ENCODE assay signal across 2 cellular contexts in the genomic region with DNA sequence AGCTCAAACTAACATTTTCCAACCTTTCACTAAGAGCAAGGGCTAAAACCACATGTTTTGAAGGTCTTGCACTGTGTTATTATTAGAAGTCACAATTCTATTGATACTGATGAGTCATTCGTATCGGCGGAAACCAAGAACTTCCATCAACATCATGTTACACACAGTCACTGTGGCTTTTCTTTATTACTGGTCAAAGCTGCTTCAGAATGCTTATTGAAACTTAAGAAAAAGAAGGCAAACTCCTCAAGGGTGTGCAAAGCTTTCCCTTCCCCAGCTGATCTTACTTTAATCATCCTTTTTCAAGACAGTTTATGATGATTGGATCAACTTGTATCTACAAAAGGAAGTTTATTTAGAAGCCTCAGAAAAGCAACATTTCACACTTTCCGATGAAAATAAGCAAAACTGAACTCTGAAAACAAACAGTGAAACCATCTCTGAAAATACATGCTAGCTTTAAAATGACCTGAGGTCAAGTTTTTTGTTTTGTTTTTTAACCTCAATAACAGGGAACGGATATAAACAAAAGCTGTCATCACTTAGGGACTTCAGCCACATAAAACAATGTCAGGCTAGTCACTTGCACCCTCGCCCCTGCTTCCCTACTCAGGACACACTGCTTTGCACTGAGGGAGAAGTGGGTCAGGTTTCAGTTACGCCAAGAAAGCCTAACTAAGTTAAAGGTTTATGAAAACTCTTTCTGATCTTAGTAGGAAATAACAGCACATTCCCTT.
TF ChIP-seq lines count a peak whose summit lies in the region.

No MANE protein-coding gene starts in this region.

TF ChIP-seq in GM23338, 12 proteins besides CTCF, POLR2A, EP300 and RAD21 (continues in another document):
- no peak for TF ChIP-seq EZH2 (IDR thresholded peaks at IDR 0.05; ENCODE audit: low read depth, unreplicated experiment)
- TF ChIP-seq, protein P1, sequence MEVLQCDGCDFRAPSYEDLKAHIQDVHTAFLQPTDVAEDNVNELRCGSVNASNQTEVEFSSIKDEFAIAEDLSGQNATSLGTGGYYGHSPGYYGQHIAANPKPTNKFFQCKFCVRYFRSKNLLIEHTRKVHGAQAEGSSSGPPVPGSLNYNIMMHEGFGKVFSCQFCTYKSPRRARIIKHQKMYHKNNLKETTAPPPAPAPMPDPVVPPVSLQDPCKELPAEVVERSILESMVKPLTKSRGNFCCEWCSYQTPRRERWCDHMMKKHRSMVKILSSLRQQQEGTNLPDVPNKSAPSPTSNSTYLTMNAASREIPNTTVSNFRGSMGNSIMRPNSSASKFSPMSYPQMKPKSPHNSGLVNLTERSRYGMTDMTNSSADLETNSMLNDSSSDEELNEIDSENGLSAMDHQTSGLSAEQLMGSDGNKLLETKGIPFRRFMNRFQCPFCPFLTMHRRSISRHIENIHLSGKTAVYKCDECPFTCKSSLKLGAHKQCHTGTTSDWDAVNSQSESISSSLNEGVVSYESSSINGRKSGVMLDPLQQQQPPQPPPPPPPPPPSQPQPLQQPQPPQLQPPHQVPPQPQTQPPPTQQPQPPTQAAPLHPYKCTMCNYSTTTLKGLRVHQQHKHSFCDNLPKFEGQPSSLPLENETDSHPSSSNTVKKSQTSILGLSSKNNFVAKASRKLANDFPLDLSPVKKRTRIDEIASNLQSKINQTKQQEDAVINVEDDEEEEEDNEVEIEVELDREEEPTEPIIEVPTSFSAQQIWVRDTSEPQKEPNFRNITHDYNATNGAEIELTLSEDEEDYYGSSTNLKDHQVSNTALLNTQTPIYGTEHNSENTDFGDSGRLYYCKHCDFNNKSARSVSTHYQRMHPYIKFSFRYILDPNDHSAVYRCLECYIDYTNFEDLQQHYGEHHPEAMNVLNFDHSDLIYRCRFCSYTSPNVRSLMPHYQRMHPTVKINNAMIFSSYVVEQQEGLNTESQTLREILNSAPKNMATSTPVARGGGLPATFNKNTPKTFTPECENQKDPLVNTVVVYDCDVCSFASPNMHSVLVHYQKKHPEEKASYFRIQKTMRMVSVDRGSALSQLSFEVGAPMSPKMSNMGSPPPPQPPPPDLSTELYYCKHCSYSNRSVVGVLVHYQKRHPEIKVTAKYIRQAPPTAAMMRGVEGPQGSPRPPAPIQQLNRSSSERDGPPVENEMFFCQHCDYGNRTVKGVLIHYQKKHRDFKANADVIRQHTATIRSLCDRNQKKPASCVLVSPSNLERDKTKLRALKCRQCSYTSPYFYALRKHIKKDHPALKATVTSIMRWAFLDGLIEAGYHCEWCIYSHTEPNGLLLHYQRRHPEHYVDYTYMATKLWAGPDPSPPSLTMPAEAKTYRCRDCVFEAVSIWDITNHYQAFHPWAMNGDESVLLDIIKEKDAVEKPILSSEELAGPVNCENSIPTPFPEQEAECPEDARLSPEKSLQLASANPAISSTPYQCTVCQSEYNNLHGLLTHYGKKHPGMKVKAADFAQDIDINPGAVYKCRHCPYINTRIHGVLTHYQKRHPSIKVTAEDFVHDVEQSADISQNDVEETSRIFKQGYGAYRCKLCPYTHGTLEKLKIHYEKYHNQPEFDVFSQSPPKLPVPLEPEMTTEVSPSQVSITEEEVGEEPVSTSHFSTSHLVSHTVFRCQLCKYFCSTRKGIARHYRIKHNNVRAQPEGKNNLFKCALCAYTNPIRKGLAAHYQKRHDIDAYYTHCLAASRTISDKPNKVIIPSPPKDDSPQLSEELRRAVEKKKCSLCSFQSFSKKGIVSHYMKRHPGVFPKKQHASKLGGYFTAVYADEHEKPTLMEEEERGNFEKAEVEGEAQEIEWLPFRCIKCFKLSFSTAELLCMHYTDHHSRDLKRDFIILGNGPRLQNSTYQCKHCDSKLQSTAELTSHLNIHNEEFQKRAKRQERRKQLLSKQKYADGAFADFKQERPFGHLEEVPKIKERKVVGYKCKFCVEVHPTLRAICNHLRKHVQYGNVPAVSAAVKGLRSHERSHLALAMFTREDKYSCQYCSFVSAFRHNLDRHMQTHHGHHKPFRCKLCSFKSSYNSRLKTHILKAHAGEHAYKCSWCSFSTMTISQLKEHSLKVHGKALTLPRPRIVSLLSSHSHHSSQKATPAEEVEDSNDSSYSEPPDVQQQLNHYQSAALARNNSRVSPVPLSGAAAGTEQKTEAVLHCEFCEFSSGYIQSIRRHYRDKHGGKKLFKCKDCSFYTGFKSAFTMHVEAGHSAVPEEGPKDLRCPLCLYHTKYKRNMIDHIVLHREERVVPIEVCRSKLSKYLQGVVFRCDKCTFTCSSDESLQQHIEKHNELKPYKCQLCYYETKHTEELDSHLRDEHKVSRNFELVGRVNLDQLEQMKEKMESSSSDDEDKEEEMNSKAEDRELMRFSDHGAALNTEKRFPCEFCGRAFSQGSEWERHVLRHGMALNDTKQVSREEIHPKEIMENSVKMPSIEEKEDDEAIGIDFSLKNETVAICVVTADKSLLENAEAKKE (CRISPR knock-in tag; IDR thresholded peaks at IDR 0.05): no peak
- no peak for TF ChIP-seq JUNB (IDR thresholded peaks at IDR 0.05; ENCODE audit: unreplicated experiment)
- TF ChIP-seq, protein P2, sequence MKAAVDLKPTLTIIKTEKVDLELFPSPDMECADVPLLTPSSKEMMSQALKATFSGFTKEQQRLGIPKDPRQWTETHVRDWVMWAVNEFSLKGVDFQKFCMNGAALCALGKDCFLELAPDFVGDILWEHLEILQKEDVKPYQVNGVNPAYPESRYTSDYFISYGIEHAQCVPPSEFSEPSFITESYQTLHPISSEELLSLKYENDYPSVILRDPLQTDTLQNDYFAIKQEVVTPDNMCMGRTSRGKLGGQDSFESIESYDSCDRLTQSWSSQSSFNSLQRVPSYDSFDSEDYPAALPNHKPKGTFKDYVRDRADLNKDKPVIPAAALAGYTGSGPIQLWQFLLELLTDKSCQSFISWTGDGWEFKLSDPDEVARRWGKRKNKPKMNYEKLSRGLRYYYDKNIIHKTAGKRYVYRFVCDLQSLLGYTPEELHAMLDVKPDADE (IDR thresholded peaks at IDR 0.05): no peak
- TF ChIP-seq STAT1 (IDR thresholded peaks at IDR 0.05; ENCODE audit: unreplicated experiment): no peak
- no peak for TF ChIP-seq ZNF114 (CRISPR knock-in tag; IDR thresholded peaks at IDR 0.05)
- no peak for TF ChIP-seq EZH2phosphoT487 (IDR thresholded peaks at IDR 0.05; ENCODE audit: unreplicated experiment)
- TF ChIP-seq NANOG (IDR thresholded peaks at IDR 0.05; ENCODE audit: borderline replicate concordance): no peak
- TF ChIP-seq CREB1 (CRISPR knock-in tag; IDR thresholded peaks at IDR 0.05; ENCODE audit: low read depth): no peak
- TF ChIP-seq POLR2AphosphoS5 (IDR thresholded peaks at IDR 0.05; ENCODE audit: low read depth): no peak

TF ChIP-seq in GM12878, 131 proteins besides CTCF, POLR2A, EP300 and RAD21 (continues in another document):
- TF ChIP-seq HDGF (IDR thresholded peaks at IDR 0.05) (no peak), KDM1A (IDR thresholded peaks at IDR 0.05; ENCODE audit: borderline replicate concordance) (no peak), HDAC6 (IDR thresholded peaks at IDR 0.05; ENCODE audit: unreplicated experiment) (no peak), SPI1 (IDR thresholded peaks at IDR 0.05; ENCODE audit: borderline replicate concordance, insufficient read depth, low read depth, low read length) (no peak), MTA3 (IDR thresholded peaks at IDR 0.05; ENCODE audit: borderline replicate concordance, low read length) (peak; percentile 97), ESRRA (IDR thresholded peaks at IDR 0.05; ENCODE audit: low read length) (no peak), PML (IDR thresholded peaks at IDR 0.05; ENCODE audit: low read length) (peak; percentile 48; the same call in 1 of the 2 replicates), ASH2L (IDR thresholded peaks at IDR 0.05; ENCODE audit: borderline replicate concordance, low read depth) (peak; percentile 98), POU2F2 (IDR thresholded peaks at IDR 0.05; ENCODE audit: borderline replicate concordance, low read depth, low read length) (peak; percentile 55; the same call in 1 of the 3 replicates), IRF4 (IDR thresholded peaks at IDR 0.05; ENCODE audit: low read depth, low read length) (peak; percentile 72), YBX1 (IDR thresholded peaks at IDR 0.05) (no peak), MXI1 (IDR thresholded peaks at IDR 0.05; ENCODE audit: low read depth, low read length) (peak; percentile 30; the same call in 1 of the 2 replicates), FOXK2 (IDR thresholded peaks at IDR 0.05) (no peak), ZZZ3 (IDR thresholded peaks at IDR 0.05; ENCODE audit: control insufficient read depth, insufficient read length, low read depth) (no peak), ZNF622 (IDR thresholded peaks at IDR 0.05) (no peak), CHD1 (IDR thresholded peaks at IDR 0.05; ENCODE audit: low read depth, low read length) (no peak), ZBED1 (IDR thresholded peaks at IDR 0.05; ENCODE audit: borderline replicate concordance) (peak; percentile 93; the same call in 1 of the 2 replicates), FOS (IDR thresholded peaks at IDR 0.05; ENCODE audit: borderline replicate concordance, extremely low read depth, insufficient read length) (no peak), RBBP5 (conservative IDR thresholded peaks at IDR 0.05) (0 out of 2 replicates have a peak, but pooled peaks have one; percentile 82), STAT1 (conservative IDR thresholded peaks at IDR 0.05) (no peak), SIX5 (IDR thresholded peaks at IDR 0.05; ENCODE audit: low read depth, low read length, severe bottlenecking) (no peak), MYB (IDR thresholded peaks at IDR 0.05; ENCODE audit: borderline replicate concordance, low read depth, low read length) (no peak), ZNF24 (IDR thresholded peaks at IDR 0.05) (no peak)
- TF ChIP-seq, protein P3, sequence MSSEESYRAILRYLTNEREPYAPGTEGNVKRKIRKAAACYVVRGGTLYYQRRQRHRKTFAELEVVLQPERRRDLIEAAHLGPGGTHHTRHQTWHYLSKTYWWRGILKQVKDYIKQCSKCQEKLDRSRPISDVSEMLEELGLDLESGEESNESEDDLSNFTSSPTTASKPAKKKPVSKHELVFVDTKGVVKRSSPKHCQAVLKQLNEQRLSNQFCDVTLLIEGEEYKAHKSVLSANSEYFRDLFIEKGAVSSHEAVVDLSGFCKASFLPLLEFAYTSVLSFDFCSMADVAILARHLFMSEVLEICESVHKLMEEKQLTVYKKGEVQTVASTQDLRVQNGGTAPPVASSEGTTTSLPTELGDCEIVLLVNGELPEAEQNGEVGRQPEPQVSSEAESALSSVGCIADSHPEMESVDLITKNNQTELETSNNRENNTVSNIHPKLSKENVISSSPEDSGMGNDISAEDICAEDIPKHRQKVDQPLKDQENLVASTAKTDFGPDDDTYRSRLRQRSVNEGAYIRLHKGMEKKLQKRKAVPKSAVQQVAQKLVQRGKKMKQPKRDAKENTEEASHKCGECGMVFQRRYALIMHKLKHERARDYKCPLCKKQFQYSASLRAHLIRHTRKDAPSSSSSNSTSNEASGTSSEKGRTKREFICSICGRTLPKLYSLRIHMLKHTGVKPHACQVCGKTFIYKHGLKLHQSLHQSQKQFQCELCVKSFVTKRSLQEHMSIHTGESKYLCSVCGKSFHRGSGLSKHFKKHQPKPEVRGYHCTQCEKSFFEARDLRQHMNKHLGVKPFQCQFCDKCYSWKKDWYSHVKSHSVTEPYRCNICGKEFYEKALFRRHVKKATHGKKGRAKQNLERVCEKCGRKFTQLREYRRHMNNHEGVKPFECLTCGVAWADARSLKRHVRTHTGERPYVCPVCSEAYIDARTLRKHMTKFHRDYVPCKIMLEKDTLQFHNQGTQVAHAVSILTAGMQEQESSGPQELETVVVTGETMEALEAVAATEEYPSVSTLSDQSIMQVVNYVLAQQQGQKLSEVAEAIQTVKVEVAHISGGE (CRISPR knock-in tag; IDR thresholded peaks at IDR 0.05): no peak
- TF ChIP-seq, protein P4, sequence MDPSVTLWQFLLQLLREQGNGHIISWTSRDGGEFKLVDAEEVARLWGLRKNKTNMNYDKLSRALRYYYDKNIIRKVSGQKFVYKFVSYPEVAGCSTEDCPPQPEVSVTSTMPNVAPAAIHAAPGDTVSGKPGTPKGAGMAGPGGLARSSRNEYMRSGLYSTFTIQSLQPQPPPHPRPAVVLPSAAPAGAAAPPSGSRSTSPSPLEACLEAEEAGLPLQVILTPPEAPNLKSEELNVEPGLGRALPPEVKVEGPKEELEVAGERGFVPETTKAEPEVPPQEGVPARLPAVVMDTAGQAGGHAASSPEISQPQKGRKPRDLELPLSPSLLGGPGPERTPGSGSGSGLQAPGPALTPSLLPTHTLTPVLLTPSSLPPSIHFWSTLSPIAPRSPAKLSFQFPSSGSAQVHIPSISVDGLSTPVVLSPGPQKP (IDR thresholded peaks at IDR 0.05; ENCODE audit: low read depth, low read length): no peak
- TF ChIP-seq, protein P5, sequence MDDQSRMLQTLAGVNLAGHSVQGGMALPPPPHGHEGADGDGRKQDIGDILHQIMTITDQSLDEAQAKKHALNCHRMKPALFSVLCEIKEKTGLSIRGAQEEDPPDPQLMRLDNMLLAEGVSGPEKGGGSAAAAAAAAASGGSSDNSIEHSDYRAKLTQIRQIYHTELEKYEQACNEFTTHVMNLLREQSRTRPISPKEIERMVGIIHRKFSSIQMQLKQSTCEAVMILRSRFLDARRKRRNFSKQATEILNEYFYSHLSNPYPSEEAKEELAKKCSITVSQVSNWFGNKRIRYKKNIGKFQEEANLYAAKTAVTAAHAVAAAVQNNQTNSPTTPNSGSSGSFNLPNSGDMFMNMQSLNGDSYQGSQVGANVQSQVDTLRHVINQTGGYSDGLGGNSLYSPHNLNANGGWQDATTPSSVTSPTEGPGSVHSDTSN (IDR thresholded peaks at IDR 0.05; ENCODE audit: insufficient replicate concordance, low read depth, low read length): no peak
- TF ChIP-seq, protein P6, sequence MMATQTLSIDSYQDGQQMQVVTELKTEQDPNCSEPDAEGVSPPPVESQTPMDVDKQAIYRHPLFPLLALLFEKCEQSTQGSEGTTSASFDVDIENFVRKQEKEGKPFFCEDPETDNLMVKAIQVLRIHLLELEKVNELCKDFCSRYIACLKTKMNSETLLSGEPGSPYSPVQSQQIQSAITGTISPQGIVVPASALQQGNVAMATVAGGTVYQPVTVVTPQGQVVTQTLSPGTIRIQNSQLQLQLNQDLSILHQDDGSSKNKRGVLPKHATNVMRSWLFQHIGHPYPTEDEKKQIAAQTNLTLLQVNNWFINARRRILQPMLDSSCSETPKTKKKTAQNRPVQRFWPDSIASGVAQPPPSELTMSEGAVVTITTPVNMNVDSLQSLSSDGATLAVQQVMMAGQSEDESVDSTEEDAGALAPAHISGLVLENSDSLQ (IDR thresholded peaks at IDR 0.05): no peak
- TF ChIP-seq, protein P7, sequence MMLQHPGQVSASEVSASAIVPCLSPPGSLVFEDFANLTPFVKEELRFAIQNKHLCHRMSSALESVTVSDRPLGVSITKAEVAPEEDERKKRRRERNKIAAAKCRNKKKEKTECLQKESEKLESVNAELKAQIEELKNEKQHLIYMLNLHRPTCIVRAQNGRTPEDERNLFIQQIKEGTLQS (IDR thresholded peaks at IDR 0.05; ENCODE audit: borderline replicate concordance, extremely low read depth, low read depth, low read length): no peak
- TF ChIP-seq, protein P8, sequence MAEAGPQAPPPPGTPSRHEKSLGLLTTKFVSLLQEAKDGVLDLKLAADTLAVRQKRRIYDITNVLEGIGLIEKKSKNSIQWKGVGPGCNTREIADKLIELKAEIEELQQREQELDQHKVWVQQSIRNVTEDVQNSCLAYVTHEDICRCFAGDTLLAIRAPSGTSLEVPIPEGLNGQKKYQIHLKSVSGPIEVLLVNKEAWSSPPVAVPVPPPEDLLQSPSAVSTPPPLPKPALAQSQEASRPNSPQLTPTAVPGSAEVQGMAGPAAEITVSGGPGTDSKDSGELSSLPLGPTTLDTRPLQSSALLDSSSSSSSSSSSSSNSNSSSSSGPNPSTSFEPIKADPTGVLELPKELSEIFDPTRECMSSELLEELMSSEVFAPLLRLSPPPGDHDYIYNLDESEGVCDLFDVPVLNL (IDR thresholded peaks at IDR 0.05; ENCODE audit: low read depth, low read length): no peak
